8 cellular contexts compared by ENCODE assay signal in genomic region chr17:80832266-80832676, GRCh38.
DNase-seq lines count a peak whose midpoint lies in the region; ATAC-seq, FAIRE-seq and TF ChIP-seq lines count a peak whose summit lies in the region.

No MANE protein-coding gene starts in this region.

- TF ChIP-seq RAD21 in HepG2 (CRISPR knock-in tag; IDR thresholded peaks at IDR 0.05): no peak

- no TSS peak for BruUV-seq in HepG2 (replicated peaks; lab: Mats Ljungman, UMichigan)

- 98% methylated on average over 12 of the region's 12 CpGs for whole genome bisulfite sequencing in HepG2 (ENCODE audit: low lambda C conversion rate)
- WGBS in stomach, 5 donors: 66 to 78% (median 73%) methylated on average over 11 to 12 of the region's 12 CpGs

- H3K36me3 ChIP-seq in HepG2 (replicated peaks in 1 of 2; ENCODE audit: control insufficient read depth in 1 of 2, insufficient read depth in 2 of 2, low read length in 2 of 2): peaks cover 3 to 9% of the 10 kb centered on the region in 2 experiments; a peak in 4 of 5 replicates
- H3K36me3 ChIP-seq in stomach: peaks cover 0 to 20% (median 11%) of the 10 kb centered on the region in 4 donors

- H3K79me2 ChIP-seq in HepG2 (ENCODE audit: insufficient read depth, low read length): no peaks in the 10 kb centered on the region

- POLR2A ChIA-PET in HepG2 (lab: Yijun Ruan, JAX): interaction anchor here (1.1 kb wide), 1 partner anchor 378 kb away, joined by 3 read pairs; no protein-coding TSS in a partner anchor

- H2AFZ ChIP-seq in HepG2 (ENCODE audit: low read length): no peak overlapping the region

- DNase-seq in NCI-H82 (lab: John Stamatoyannopoulos, UW): peak; percentile 71
- no peak for DNase-seq in NCI-H82 treated with DMSO at 0.1 percent for 48 hours (lab: John Stamatoyannopoulos, UW; ENCODE audit: unreplicated experiment)
- peak; percentile 83 for DNase-seq in NCI-H69 (lab: John Stamatoyannopoulos, UW)
- peak; percentile 49 for DNase-seq in cerebellar cortex (ENCODE audit: low spot score)
- DNase-seq in HepG2 (ENCODE audit: low spot score): no peak
- no peak for DNase-seq in stomach
- DNase-seq in foreskin melanocyte: no peak

- no peak for TF ChIP-seq POLR2A in HepG2 (IDR thresholded peaks at IDR 0.05; ENCODE audit: insufficient read depth in 1 of 2, low read depth in 2 of 2, low read length in 2 of 2)
- TF ChIP-seq POLR2A in stomach (IDR thresholded peaks at IDR 0.05): no peak

- ATAC-seq in HepG2 (no peak), GM18873 (IDR thresholded peaks at IDR 0.05; ENCODE audit: low FRiP score, unreplicated experiment) (no peak)

- intact Hi-C loops in HepG2 (cut with micrococcal nuclease; ENCODE audit: unreplicated experiment): no loop called here
- intact Hi-C loops in stomach (cut with DNase I; ENCODE audit: low total_unique reads): no loop called here

- H3K9me3 ChIP-seq in HepG2 (ENCODE audit: low read length): no peaks in the 10 kb centered on the region
- H3K9me3 ChIP-seq in stomach: no peaks in the 10 kb centered on the region

- in situ Hi-C loops in HepG2 (cut with HindIII; ENCODE audit: extremely low pct_ligation_motif_present, low pct_unique_long_range_greater_than_20kb): no loop called here

- TF ChIP-seq EP300 in HepG2 (IDR thresholded peaks at IDR 0.05; ENCODE audit: low read depth in 2 of 2, low read length in 2 of 2) (no peak), HepG2 (CRISPR knock-in tag; IDR thresholded peaks at IDR 0.05; ENCODE audit: borderline replicate concordance) (no peak), stomach (IDR thresholded peaks at IDR 0.05) (no peak)

- TF ChIP-seq CTCF in HepG2 (CRISPR knock-in tag; IDR thresholded peaks at IDR 0.05): no peak
- TF ChIP-seq CTCF in stomach (IDR thresholded peaks at IDR 0.05): no peak

- no peak overlapping the region for H3K9ac ChIP-seq in HepG2 (ENCODE audit: insufficient read depth, low read depth, low read length)

- H4K20me1 ChIP-seq in HepG2 (ENCODE audit: insufficient read depth, low read length): no peaks in the 10 kb centered on the region

- 0 out of 6 replicates have a peak overlapping the region, but pooled peaks of 1 of the 3 experiments have one; percentile 2 for H3K4me3 ChIP-seq in HepG2 (replicated peaks in 1 of 3; ENCODE audit: insufficient read depth in 1 of 3, low read depth in 2 of 3, low read length in 3 of 3)
- H3K4me3 ChIP-seq in stomach: peak overlapping the region; percentile 40 to 49 (median 48)

- H3K27ac ChIP-seq in HepG2 (ENCODE audit: extremely low read length, insufficient read depth, low read length): peak overlapping the region; percentile 49
- H3K27ac ChIP-seq in stomach: peak overlapping the region; percentile 66 to 91 (median 89)

- H3K27me3 ChIP-seq in HepG2 (ENCODE audit: control insufficient read depth in 1 of 2, insufficient read depth in 2 of 2, low read length in 2 of 2) (no peaks in the 10 kb centered on the region), stomach (no peaks in the 10 kb centered on the region)

- H3K4me1 ChIP-seq in HepG2 (ENCODE audit: insufficient read depth, low read length): peaks cover 15% of the 10 kb centered on the region
- peaks cover 14 to 24% (median 20%) of the 10 kb centered on the region in 4 donors for H3K4me1 ChIP-seq in stomach

- CTCF ChIA-PET in HepG2 (lab: Yijun Ruan, JAX; ENCODE audit: low intra/inter-chr PET ratio, low total read pairs): no interaction called here

- peak overlapping the region; percentile 45 for H3K4me2 ChIP-seq in HepG2 (ENCODE audit: low read depth, low read length)

- FAIRE-seq in HepG2 (lab: Jason Lieb, UNC): no peak

TF ChIP-seq in HepG2, 621 proteins besides CTCF, POLR2A, EP300 and RAD21:
- TF ChIP-seq NCOA5 (CRISPR knock-in tag; IDR thresholded peaks at IDR 0.05) (no peak), CBX2 (IDR thresholded peaks at IDR 0.05; ENCODE audit: low read depth, low read length) (no peak), CBX2 (CRISPR knock-in tag; IDR thresholded peaks at IDR 0.05; ENCODE audit: low read depth) (no peak), IRF2 (CRISPR knock-in tag; IDR thresholded peaks at IDR 0.05) (no peak), BRF2 (CRISPR knock-in tag; IDR thresholded peaks at IDR 0.05) (no peak), AGO2 (optimal IDR thresholded peaks at IDR 0.05; ENCODE audit: low read depth, low read length) (peak; percentile 54)
- TF ChIP-seq, protein P1, sequence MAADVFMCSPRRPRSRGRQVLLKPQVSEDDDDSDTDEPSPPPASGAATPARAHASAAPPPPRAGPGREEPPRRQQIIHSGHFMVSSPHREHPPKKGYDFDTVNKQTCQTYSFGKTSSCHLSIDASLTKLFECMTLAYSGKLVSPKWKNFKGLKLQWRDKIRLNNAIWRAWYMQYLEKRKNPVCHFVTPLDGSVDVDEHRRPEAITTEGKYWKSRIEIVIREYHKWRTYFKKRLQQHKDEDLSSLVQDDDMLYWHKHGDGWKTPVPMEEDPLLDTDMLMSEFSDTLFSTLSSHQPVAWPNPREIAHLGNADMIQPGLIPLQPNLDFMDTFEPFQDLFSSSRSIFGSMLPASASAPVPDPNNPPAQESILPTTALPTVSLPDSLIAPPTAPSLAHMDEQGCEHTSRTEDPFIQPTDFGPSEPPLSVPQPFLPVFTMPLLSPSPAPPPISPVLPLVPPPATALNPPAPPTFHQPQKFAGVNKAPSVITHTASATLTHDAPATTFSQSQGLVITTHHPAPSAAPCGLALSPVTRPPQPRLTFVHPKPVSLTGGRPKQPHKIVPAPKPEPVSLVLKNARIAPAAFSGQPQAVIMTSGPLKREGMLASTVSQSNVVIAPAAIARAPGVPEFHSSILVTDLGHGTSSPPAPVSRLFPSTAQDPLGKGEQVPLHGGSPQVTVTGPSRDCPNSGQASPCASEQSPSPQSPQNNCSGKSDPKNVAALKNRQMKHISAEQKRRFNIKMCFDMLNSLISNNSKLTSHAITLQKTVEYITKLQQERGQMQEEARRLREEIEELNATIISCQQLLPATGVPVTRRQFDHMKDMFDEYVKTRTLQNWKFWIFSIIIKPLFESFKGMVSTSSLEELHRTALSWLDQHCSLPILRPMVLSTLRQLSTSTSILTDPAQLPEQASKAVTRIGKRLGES (CRISPR knock-in tag; IDR thresholded peaks at IDR 0.05; ENCODE audit: borderline replicate concordance): no peak

Comparison
In these comparisons a context has a peak if more than half of its experiments do, and no peak if none do; other contexts are left out.
1. DNase-seq: peak in NCI-H82 (single experiment), NCI-H69 (single experiment) and cerebellar cortex (single experiment); none in NCI-H82 treated with DMSO at 0.1 percent for 48 hours (single experiment), HepG2 (single experiment), stomach (single experiment) and foreskin melanocyte (single experiment).